In the genomic region with DNA sequence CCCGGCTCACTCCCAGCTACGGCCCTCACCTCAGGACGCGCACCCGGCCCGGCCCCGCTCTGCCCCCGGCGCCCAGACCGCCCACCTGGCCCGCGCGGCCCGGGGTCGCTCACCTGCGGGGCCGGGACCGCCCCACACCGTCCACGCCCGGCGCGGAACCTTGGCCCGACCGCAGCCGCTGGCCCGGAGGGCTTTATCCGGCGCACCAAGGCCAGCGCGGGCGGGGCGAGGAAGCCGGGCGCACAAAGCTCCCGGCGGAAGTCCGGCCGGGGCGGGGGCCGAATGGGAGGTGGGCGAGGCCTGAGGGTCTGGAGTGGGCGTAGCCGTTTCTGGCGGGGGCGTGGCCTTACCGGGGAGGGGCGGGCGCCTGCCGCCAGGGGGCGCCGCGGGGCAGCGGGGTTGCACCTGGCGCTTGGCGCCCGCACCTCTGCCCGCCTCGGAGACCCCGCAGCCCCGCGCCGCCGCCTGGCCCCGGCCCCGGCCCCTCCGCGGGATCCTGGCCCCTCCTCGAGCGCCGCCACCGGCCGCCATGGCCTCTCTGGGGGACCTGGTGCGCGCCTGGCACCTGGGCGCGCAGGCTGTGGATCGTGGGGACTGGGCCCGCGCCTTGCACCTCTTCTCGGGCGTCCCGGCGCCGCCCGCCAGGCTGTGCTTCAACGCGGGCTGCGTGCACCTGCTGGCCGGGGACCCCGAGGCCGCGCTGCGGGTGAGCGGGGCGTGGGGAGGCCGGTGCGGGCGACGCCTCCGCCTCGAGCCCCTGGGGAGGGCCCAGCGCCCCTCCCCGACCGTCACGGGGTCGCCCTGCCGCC, we compare ENCODE assay signal across 2 cellular contexts.
TF ChIP-seq lines count a peak whose summit lies in the region.

A gene with protein sequence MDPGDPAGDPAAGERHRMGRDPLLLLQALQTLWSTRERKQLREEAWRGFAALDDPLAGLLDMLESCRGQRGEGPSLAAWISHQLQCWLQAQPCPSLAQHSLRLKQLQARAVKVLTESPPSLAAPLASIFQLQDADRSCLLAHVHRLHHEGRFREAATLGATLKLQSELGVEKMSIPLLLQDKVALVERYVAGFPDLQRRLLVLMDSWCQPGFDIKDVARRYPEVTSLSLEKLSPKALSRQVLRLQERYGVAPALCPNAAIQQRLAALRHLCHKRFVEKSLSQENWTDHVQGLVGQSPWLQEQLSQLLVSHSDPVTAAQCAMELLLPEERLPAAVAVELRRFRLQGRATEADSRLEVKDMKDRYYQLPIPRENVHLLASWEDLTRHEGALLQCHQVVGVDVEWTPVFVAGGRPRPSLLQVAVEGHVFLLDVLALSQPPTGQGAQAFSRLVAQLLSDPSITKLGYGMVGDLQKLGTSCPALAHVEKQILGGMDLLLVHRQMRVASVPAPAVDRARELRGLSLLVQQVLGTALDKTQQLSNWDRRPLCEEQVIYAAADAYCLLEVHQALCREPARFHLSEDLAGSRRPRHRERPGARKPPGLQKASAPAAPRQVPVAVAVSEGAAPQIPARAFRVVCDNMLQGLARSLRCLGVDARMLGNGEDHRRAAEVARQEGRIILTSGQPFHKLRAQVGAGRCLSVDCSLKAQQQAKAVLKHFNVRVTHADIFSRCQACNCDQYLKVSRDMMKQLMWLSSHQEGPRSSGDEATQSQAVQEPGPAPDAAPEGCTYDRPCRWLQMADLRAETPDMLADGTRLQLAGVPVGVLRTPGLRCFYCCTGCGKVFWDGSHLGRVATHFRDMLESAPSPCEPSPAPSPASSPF (minus strand): TSS at position 162 of the 809 bp plus-strand sequence. CDS start 27,805 bp downstream, outside the sequence.
A gene with protein sequence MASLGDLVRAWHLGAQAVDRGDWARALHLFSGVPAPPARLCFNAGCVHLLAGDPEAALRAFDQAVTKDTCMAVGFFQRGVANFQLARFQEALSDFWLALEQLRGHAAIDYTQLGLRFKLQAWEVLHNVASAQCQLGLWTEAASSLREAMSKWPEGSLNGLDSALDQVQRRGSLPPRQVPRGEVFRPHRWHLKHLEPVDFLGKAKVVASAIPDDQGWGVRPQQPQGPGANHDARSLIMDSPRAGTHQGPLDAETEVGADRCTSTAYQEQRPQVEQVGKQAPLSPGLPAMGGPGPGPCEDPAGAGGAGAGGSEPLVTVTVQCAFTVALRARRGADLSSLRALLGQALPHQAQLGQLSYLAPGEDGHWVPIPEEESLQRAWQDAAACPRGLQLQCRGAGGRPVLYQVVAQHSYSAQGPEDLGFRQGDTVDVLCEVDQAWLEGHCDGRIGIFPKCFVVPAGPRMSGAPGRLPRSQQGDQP (plus strand): TSS at position 393 of the 809 bp plus-strand sequence. CDS start 137 bp downstream, at position 530.

TF ChIP-seq in HEK293T, 16 proteins besides CTCF, POLR2A, EP300 and RAD21 (continued from another document):
- TF ChIP-seq LEF1 (IDR thresholded peaks at IDR 0.05; ENCODE audit: borderline replicate concordance) = peak; percentile 85; the same call in 1 of the 2 replicates
- TF ChIP-seq ARNT (IDR thresholded peaks at IDR 0.05) = peak; percentile 76
- TF ChIP-seq ELF4 (IDR thresholded peaks at IDR 0.05) = no peak

TF ChIP-seq in SK-N-SH, 30 proteins besides CTCF, POLR2A, EP300 and RAD21 (continued from another document):
- TF ChIP-seq, protein P1, sequence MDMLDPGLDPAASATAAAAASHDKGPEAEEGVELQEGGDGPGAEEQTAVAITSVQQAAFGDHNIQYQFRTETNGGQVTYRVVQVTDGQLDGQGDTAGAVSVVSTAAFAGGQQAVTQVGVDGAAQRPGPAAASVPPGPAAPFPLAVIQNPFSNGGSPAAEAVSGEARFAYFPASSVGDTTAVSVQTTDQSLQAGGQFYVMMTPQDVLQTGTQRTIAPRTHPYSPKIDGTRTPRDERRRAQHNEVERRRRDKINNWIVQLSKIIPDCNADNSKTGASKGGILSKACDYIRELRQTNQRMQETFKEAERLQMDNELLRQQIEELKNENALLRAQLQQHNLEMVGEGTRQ (IDR thresholded peaks at IDR 0.05; ENCODE audit: borderline replicate concordance, low read depth, low read length) = no peak
- no peak for TF ChIP-seq FOXM1 (IDR thresholded peaks at IDR 0.05; ENCODE audit: low read depth)
- TF ChIP-seq NFIC (IDR thresholded peaks at IDR 0.05; ENCODE audit: borderline replicate concordance) = 0 out of 2 replicates have a peak, but pooled peaks have one; percentile 11
- TF ChIP-seq SMC3 (IDR thresholded peaks at IDR 0.05; ENCODE audit: low read depth, low read length) = peak; percentile 45; the same call in 1 of the 2 replicates
- TF ChIP-seq, protein P2, sequence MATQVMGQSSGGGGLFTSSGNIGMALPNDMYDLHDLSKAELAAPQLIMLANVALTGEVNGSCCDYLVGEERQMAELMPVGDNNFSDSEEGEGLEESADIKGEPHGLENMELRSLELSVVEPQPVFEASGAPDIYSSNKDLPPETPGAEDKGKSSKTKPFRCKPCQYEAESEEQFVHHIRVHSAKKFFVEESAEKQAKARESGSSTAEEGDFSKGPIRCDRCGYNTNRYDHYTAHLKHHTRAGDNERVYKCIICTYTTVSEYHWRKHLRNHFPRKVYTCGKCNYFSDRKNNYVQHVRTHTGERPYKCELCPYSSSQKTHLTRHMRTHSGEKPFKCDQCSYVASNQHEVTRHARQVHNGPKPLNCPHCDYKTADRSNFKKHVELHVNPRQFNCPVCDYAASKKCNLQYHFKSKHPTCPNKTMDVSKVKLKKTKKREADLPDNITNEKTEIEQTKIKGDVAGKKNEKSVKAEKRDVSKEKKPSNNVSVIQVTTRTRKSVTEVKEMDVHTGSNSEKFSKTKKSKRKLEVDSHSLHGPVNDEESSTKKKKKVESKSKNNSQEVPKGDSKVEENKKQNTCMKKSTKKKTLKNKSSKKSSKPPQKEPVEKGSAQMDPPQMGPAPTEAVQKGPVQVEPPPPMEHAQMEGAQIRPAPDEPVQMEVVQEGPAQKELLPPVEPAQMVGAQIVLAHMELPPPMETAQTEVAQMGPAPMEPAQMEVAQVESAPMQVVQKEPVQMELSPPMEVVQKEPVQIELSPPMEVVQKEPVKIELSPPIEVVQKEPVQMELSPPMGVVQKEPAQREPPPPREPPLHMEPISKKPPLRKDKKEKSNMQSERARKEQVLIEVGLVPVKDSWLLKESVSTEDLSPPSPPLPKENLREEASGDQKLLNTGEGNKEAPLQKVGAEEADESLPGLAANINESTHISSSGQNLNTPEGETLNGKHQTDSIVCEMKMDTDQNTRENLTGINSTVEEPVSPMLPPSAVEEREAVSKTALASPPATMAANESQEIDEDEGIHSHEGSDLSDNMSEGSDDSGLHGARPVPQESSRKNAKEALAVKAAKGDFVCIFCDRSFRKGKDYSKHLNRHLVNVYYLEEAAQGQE (IDR thresholded peaks at IDR 0.05; ENCODE audit: low read depth, low read length) = peak; percentile 64; the same call in 1 of the 2 replicates
- TF ChIP-seq RCOR1 (IDR thresholded peaks at IDR 0.05; ENCODE audit: low read length) = 0 out of 2 replicates have a peak, but pooled peaks have one; percentile 12
- TF ChIP-seq, protein P3, sequence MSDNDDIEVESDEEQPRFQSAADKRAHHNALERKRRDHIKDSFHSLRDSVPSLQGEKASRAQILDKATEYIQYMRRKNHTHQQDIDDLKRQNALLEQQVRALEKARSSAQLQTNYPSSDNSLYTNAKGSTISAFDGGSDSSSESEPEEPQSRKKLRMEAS (IDR thresholded peaks at IDR 0.05; ENCODE audit: low read depth) = peak; percentile 54
- peak; percentile 89 for TF ChIP-seq GABPA (IDR thresholded peaks at IDR 0.05; ENCODE audit: low read depth)
- TF ChIP-seq CHD2 (IDR thresholded peaks at IDR 0.05; ENCODE audit: low read length, partially characterized antibody) = peak; percentile 62
- peak; percentile 21; the same call in 1 of the 2 replicates for TF ChIP-seq TCF12 (IDR thresholded peaks at IDR 0.05)
- TF ChIP-seq NRF1 (IDR thresholded peaks at IDR 0.05; ENCODE audit: low read depth, low read length) = no peak
- TF ChIP-seq, protein P4, sequence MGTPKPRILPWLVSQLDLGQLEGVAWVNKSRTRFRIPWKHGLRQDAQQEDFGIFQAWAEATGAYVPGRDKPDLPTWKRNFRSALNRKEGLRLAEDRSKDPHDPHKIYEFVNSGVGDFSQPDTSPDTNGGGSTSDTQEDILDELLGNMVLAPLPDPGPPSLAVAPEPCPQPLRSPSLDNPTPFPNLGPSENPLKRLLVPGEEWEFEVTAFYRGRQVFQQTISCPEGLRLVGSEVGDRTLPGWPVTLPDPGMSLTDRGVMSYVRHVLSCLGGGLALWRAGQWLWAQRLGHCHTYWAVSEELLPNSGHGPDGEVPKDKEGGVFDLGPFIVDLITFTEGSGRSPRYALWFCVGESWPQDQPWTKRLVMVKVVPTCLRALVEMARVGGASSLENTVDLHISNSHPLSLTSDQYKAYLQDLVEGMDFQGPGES (IDR thresholded peaks at IDR 0.05; ENCODE audit: low read depth, low read length) = no peak
- TF ChIP-seq, protein P5, sequence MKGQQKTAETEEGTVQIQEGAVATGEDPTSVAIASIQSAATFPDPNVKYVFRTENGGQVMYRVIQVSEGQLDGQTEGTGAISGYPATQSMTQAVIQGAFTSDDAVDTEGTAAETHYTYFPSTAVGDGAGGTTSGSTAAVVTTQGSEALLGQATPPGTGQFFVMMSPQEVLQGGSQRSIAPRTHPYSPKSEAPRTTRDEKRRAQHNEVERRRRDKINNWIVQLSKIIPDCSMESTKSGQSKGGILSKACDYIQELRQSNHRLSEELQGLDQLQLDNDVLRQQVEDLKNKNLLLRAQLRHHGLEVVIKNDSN (IDR thresholded peaks at IDR 0.05; ENCODE audit: borderline replicate concordance, low read depth) = peak; percentile 44; the same call in 1 of the 2 replicates
- no peak for TF ChIP-seq GATA2 (CRISPR knock-in tag; IDR thresholded peaks at IDR 0.05)
- TF ChIP-seq FOXJ3 (CRISPR knock-in tag; IDR thresholded peaks at IDR 0.05) = no peak
- TF ChIP-seq, protein P6, sequence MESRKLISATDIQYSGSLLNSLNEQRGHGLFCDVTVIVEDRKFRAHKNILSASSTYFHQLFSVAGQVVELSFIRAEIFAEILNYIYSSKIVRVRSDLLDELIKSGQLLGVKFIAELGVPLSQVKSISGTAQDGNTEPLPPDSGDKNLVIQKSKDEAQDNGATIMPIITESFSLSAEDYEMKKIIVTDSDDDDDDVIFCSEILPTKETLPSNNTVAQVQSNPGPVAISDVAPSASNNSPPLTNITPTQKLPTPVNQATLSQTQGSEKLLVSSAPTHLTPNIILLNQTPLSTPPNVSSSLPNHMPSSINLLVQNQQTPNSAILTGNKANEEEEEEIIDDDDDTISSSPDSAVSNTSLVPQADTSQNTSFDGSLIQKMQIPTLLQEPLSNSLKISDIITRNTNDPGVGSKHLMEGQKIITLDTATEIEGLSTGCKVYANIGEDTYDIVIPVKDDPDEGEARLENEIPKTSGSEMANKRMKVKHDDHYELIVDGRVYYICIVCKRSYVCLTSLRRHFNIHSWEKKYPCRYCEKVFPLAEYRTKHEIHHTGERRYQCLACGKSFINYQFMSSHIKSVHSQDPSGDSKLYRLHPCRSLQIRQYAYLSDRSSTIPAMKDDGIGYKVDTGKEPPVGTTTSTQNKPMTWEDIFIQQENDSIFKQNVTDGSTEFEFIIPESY (IDR thresholded peaks at IDR 0.05; ENCODE audit: borderline replicate concordance, low read depth) = peak; percentile 32; the same call in 1 of the 2 replicates
- TF ChIP-seq RXRA (IDR thresholded peaks at IDR 0.05; ENCODE audit: borderline replicate concordance, low read depth) = no peak
- peak; percentile 86 for TF ChIP-seq TAF1 (IDR thresholded peaks at IDR 0.05; ENCODE audit: borderline replicate concordance, low read depth, low read length)
- no peak for TF ChIP-seq TEAD4 (IDR thresholded peaks at IDR 0.05; ENCODE audit: borderline replicate concordance, insufficient read depth)
